17 cellular contexts compared by ENCODE assay signal in the genomic region with DNA sequence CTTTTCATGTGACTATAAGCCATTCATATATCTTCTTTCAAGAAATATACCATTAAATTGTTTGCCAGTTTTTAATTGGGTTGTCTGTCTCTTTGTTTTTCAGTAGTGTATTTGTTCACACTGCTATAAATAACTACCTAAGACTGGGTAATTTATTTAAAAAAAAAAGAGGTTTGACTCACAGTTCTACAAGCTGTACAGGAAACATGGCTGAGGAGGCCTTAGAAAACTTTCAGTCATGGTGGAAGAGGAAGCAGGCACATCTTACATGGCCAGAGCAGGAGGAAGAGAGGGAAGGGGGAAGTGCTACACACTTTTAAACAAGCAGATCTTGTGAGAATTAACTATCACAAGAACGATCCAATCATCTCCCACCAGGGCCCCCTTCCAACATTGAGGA.
"Had no signal": no experiment of that assay in that cellular context is flagged by ENCODE, and none has a peak within 500 bp of the region (broad histone marks: within the 10 kb centered on the region; RNA-seq: fewer than 3 reads in every experiment).

No MANE protein-coding gene starts in this region.

- H3K4me3 ChIP-seq: heart left ventricle, prostate gland, right lobe of liver, tibial artery, upper lobe of left lung, vagina had no signal

- H3K27ac ChIP-seq: heart left ventricle, parathyroid adenoma, prostate gland, right lobe of liver, tibial artery, upper lobe of left lung, vagina had no signal

- DNase-seq: effector memory CD4-positive, alpha-beta T cell; heart left ventricle; hippocampal formation; mammary epithelial cell; naive thymus-derived CD4-positive, alpha-beta T cell; nephron progenitor cell; right lobe of liver; stimulated activated CD4-positive, alpha-beta T cell treated with anti-CD3 and anti-CD28 coated beads, Interleukin-4, amount 100 ng/mL, for 1 hour; stimulated activated CD8-positive, alpha-beta memory T cell treated with anti-CD3 and anti-CD28 coated beads, Interleukin-4, amount 100 ng/mL, for 48 hours; stimulated activated naive CD8-positive, alpha-beta T cell treated with anti-CD3 and anti-CD28 coated beads, Interleukin-15, Interleukin-2, amounts not matched to agents 100 U/mL and 50 U/mL, for 24 hours; tibial artery; upper lobe of left lung had no signal

- ATAC-seq: esophagus mucosa; heart left ventricle; naive thymus-derived CD4-positive, alpha-beta T cell; right lobe of liver; stimulated activated effector memory CD8-positive, alpha-beta T cell treated with anti-CD3 and anti-CD28 coated beads, Interleukin-12 subunit alpha, Interleukin-12 subunit beta, amount 100 ng/mL, for 72 hours; stimulated activated naive CD8-positive, alpha-beta T cell treated with anti-CD3 and anti-CD28 coated beads, Interleukin-15, Interleukin-2, amounts not matched to agents 100 U/mL and 50 U/mL, for 24 hours had no signal

- H3K36me3 ChIP-seq: heart left ventricle, prostate gland, right lobe of liver, tibial artery, upper lobe of left lung, vagina had no signal

- H3K9ac ChIP-seq: parathyroid adenoma had no signal

- H3K9me3 ChIP-seq: prostate gland had no signal

- H3K27me3 ChIP-seq: heart left ventricle, right lobe of liver, tibial artery, upper lobe of left lung, vagina had no signal

- H3K4me1 ChIP-seq: heart left ventricle, parathyroid adenoma, prostate gland, right lobe of liver, tibial artery, upper lobe of left lung, vagina had no signal
